In the genomic region with DNA sequence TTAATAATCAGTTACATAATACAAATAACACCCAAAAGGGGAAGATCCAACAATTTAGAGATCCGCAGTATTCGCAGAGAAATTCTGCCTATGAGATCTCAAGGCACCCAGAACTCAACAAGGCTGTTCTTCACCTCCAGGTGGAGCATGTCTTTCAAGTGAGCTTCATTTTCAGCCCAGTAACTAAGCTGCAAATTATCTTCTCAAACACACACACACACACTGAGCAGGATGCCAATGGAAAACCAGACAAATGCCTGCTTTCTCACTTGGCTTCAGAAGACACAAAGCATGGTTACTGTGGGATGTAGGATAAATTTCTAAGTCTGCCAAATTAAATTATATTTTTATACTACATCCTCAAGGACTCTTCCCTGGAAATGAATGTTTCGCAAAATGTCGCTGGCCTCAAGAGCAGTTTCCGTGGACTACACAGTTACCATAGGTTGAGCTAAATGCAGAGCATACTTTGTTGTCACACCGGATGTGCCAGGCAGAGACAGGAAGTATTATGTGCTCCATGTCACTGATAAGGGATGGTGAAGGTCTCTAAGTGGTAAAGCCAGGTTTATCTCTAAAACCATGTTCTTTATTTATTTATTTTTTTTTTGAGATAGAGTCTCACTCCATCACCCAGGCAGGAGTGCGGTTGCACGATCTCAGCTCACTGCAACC, we compare ENCODE assay signal across 1 cellular context.
TF ChIP-seq lines count a peak whose summit lies in the region.

No MANE protein-coding gene starts in this region.

TF ChIP-seq in K562, 482 proteins besides CTCF, POLR2A, EP300 and RAD21 (continued from another document):
- TF ChIP-seq KLF6 (CRISPR knock-in tag; IDR thresholded peaks at IDR 0.05; ENCODE audit: borderline replicate concordance) (no peak), CEBPB (tag; IDR thresholded peaks at IDR 0.05) (no peak; the same call in 1 of the 2 replicates), ZBTB8A (IDR thresholded peaks at IDR 0.05; ENCODE audit: partially characterized antibody) (no peak), ZSCAN32 (CRISPR knock-in tag; IDR thresholded peaks at IDR 0.05) (no peak), FIP1L1 (IDR thresholded peaks at IDR 0.05; ENCODE audit: low read depth, low read length, poor library complexity, severe bottlenecking) (no peak), ATF1 (CRISPR knock-in tag; IDR thresholded peaks at IDR 0.05) (no peak), ATF1 (tag; IDR thresholded peaks at IDR 0.05) (peak; percentile 66), NR4A1 (CRISPR knock-in tag; IDR thresholded peaks at IDR 0.05) (no peak), NR4A1 (tag; IDR thresholded peaks at IDR 0.05) (no peak), NCOA4 (IDR thresholded peaks at IDR 0.05; ENCODE audit: partially characterized antibody) (no peak)
